In the genomic region with DNA sequence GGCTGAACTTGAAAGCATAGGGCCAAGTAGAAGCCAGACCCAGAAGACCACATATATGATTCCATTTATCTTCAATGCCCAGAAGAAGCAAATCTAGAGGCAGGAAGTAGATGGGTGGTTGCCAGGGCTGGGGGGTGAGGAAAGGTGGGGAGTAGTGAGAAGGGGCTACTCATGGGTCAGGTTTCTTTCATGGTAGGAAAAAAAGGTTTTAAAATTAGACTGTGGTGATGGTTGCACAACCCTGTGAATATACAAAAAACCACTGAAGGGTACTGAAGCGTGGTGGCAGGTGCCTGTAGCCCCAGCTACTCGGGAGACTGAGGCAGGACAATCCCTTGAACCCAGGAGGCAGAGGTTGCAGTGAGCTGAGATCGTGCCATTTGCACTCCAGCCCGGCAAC, we compare ENCODE assay signal across 1 cellular context.
A peak's percentile ranks its signal among the peaks of the same experiment; 100 is the strongest.
TF ChIP-seq lines count a peak whose summit lies in the region.

No MANE protein-coding gene starts in this region.

TF ChIP-seq in IMR-90, 13 proteins besides CTCF, POLR2A, EP300 and RAD21:
- TF ChIP-seq MAFK (IDR thresholded peaks at IDR 0.05; ENCODE audit: low read depth, low read length) (no peak), CEBPB (IDR thresholded peaks at IDR 0.05; ENCODE audit: low read depth, low read length) (peak; percentile 33; the same call in 1 of the 2 replicates), MXI1 (IDR thresholded peaks at IDR 0.05; ENCODE audit: borderline replicate concordance, low read depth, low read length) (no peak)
